ENCODE assay signal across 9 cellular contexts in the genomic region with DNA sequence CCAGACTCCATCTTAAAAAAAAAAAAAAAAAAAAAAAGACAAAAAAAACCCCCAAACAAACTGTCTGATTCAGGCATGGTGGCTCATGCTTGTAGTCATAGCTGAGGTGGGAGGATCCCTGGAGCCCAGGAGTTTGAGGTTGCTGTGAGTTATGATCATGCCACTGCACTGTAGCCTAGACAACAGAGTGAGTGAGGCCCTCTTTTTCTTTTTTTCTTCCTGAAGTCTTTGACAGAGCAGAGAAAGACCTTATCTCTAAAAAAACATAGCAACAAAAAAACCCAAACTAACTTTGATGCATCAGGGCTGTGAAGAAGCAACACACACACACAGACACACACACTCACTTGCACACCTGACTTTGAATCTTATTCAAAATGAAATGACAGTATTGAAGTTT. TPM values are rescaled to one million over a fixed set of nuclear protein-coding genes. Genes with fewer than 3 reads are reported as not detected.
DNase-seq lines count a peak whose midpoint lies in the region; ATAC-seq lines count a peak whose summit lies in the region.
"Had no signal": no experiment of that assay in that cellular context is flagged by ENCODE, and none has a peak within 500 bp of the region (broad histone marks: within the 10 kb centered on the region; RNA-seq: fewer than 3 reads in every experiment).

No MANE protein-coding gene starts in this region.

- H3K9me3 Mint-ChIP-seq in activated T-helper 2 cell treated with anti-CD3 and anti-CD28 coated beads, Interferon-gamma antibody, Interleukin-2, Interleukin-4, amounts not matched to agents 10 μg/mL and 5 μg/mL and 100 μg/mL, durations not matched to agents 14 hours and 24 hours and 36 hours, result peaks cover 4% of the 10 kb centered on the region
- peaks cover 0 to 5% (median 0%) of the 10 kb centered on the region in 7 donors for H3K9me3 Mint-ChIP-seq in naive B cell

- in situ Hi-C loops in Caki2 (cut with HindIII; ENCODE audit: low pct_unique_long_range_greater_than_20kb, low sequenced_read_pairs), result loop anchor here (25.0 kb wide), 1 partner anchor 226 kb away; the partner anchor contains the start of gene RESF1

- peak; percentile 37 to 72 for ATAC-seq in naive B cell (ENCODE audit: low read depth in 2 of 2)
- no peak for ATAC-seq in GM21390 (IDR thresholded peaks at IDR 0.05; ENCODE audit: unreplicated experiment)
- ATAC-seq in left colon, result no peak
- ATAC-seq in Right ventricle myocardium superior (ENCODE audit: poor library complexity), result no peak

- DNase-seq in Caki2 (ENCODE audit: low read depth) (peak; percentile 62), MG63 (peak; percentile 59), naive B cell (no peak), left colon (no peak), Right ventricle myocardium superior (no peak), NCI-H1694 treated with DMSO at 0.1 percent for 48 hours (lab: John Stamatoyannopoulos, UW) (no peak)
- DNase-seq in activated T-helper 2 cell treated with anti-CD3 and anti-CD28 coated beads, Interferon-gamma antibody, Interleukin-2, Interleukin-4, amounts not matched to agents 10 μg/mL and 5 μg/mL and 100 μg/mL, durations not matched to agents 14 hours and 24 hours and 36 hours (ENCODE audit: low spot score), result peak; percentile 60

- no peaks in the 10 kb centered on the region for H3K27me3 ChIP-seq in MG63

- H3K4me3 ChIP-seq in MG63, result no peak overlapping the region
- H3K4me3 ChIP-seq: skin epidermis had no signal

- H3K4me3 Mint-ChIP-seq in activated T-helper 2 cell treated with anti-CD3 and anti-CD28 coated beads, Interferon-gamma antibody, Interleukin-2, Interleukin-4, amounts not matched to agents 10 μg/mL and 5 μg/mL and 100 μg/mL, durations not matched to agents 14 hours and 24 hours and 36 hours (ENCODE audit: low read depth), result no peak overlapping the region
- peak overlapping the region in 1 of 8 donors; percentile 47 for H3K4me3 Mint-ChIP-seq in naive B cell

- H3K9me3 ChIP-seq in MG63, result no peaks in the 10 kb centered on the region

- H3K27me3 Mint-ChIP-seq in activated T-helper 2 cell treated with anti-CD3 and anti-CD28 coated beads, Interferon-gamma antibody, Interleukin-2, Interleukin-4, amounts not matched to agents 10 μg/mL and 5 μg/mL and 100 μg/mL, durations not matched to agents 14 hours and 24 hours and 36 hours (ENCODE audit: low read depth), result no peaks in the 10 kb centered on the region
- no peaks in the 10 kb centered on the region for H3K27me3 Mint-ChIP-seq in naive B cell

- intact Hi-C loops in activated T-helper 2 cell treated with anti-CD3 and anti-CD28 coated beads, Interferon-gamma antibody, Interleukin-2, Interleukin-4, amounts not matched to agents 10 μg/mL and 5 μg/mL and 100 μg/mL, durations not matched to agents 14 hours and 24 hours and 36 hours (cut with micrococcal nuclease), result loop anchor here (1.0 kb wide), 1 partner anchor 13 kb away; no protein-coding TSS in a partner anchor
- intact Hi-C loops in left colon (cut with DNase I, micrococcal nuclease), result no loop called here
- intact Hi-C loops in Right ventricle myocardium superior (cut with DNase I), result no loop called here

- no peaks in the 10 kb centered on the region for H3K36me3 Mint-ChIP-seq in activated T-helper 2 cell treated with anti-CD3 and anti-CD28 coated beads, Interferon-gamma antibody, Interleukin-2, Interleukin-4, amounts not matched to agents 10 μg/mL and 5 μg/mL and 100 μg/mL, durations not matched to agents 14 hours and 24 hours and 36 hours (ENCODE audit: low read depth)
- no peaks in the 10 kb centered on the region for H3K36me3 Mint-ChIP-seq in naive B cell

- H3K27ac Mint-ChIP-seq in activated T-helper 2 cell treated with anti-CD3 and anti-CD28 coated beads, Interferon-gamma antibody, Interleukin-2, Interleukin-4, amounts not matched to agents 10 μg/mL and 5 μg/mL and 100 μg/mL, durations not matched to agents 14 hours and 24 hours and 36 hours, result peak overlapping the region; percentile 70
- H3K27ac Mint-ChIP-seq in naive B cell, result no peak overlapping the region

- no peaks in the 10 kb centered on the region for H3K36me3 ChIP-seq in MG63

- H3K4me1 Mint-ChIP-seq in activated T-helper 2 cell treated with anti-CD3 and anti-CD28 coated beads, Interferon-gamma antibody, Interleukin-2, Interleukin-4, amounts not matched to agents 10 μg/mL and 5 μg/mL and 100 μg/mL, durations not matched to agents 14 hours and 24 hours and 36 hours (ENCODE audit: low read depth), result peaks cover 49% of the 10 kb centered on the region
- H3K4me1 Mint-ChIP-seq in naive B cell, result peaks cover 28 to 57% (median 33%) of the 10 kb centered on the region in 3 donors

RNA-seq across cellular contexts. Expression of gene AMN1, which starts 7.7 kb away (rescaled TPM):
- total RNA-seq in Caki2 (2014; rRNA removed; shearing (Covaris generic); ENCODE audit: low replicate concordance), result 6.3 and 7.9 TPM in 2 replicates
- total RNA-seq in MG63 (2014; rRNA removed; shearing (Covaris generic); ENCODE audit: low replicate concordance), result 15.6 and 23.6 TPM in 2 replicates
- total RNA-seq in activated T-helper 2 cell treated with anti-CD3 and anti-CD28 coated beads, Interferon-gamma antibody, Interleukin-2, Interleukin-4, amounts not matched to agents 10 μg/mL and 5 μg/mL and 100 μg/mL, durations not matched to agents 14 hours and 24 hours and 36 hours, result 1.8 and 2.8 TPM in 2 replicates
- polyA plus RNA-seq in naive B cell (ENCODE audit: low read depth in 6 of 6), result 10 to 100 TPM; 29.2 to 59.1 (median 37.0) TPM
- 1 to 10 TPM; 3.0 to 6.8 TPM for total RNA-seq in left colon
- total RNA-seq in Right ventricle myocardium superior, result 9.7 TPM

Comparison
In these comparisons a context has a peak if more than half of its experiments do, and no peak if none do; other contexts are left out.
1. DNase-seq: peak in Caki2 (single experiment), MG63 (single experiment) and activated T-helper 2 cell treated with anti-CD3 and anti-CD28 coated beads, Interferon-gamma antibody, Interleukin-2, Interleukin-4, amounts not matched to agents 10 μg/mL and 5 μg/mL and 100 μg/mL, durations not matched to agents 14 hours and 24 hours and 36 hours (single experiment); none in naive B cell (single experiment), left colon (0 of 2), Right ventricle myocardium superior (single experiment) and NCI-H1694 treated with DMSO at 0.1 percent for 48 hours (single experiment).
2. ATAC-seq: peak in naive B cell (2 of 2); none in GM21390 (single experiment), left colon (single experiment) and Right ventricle myocardium superior (single experiment).